1 cellular context compared by ENCODE assay signal in genomic region chr7:25795824-25796235, GRCh38.
TF ChIP-seq lines count a peak whose summit lies in the region.

No MANE protein-coding gene starts in this region.

TF ChIP-seq in WTC11, 78 proteins besides CTCF, POLR2A, EP300 and RAD21 (continued from another document):
- TF ChIP-seq MAX (CRISPR knock-in tag; IDR thresholded peaks at IDR 0.05) (no peak), TEAD1 (CRISPR knock-in tag; IDR thresholded peaks at IDR 0.05) (no peak), PREB (CRISPR knock-in tag; IDR thresholded peaks at IDR 0.05; ENCODE audit: borderline replicate concordance) (no peak), CREM (CRISPR knock-in tag; IDR thresholded peaks at IDR 0.05) (no peak), NFATC4 (CRISPR knock-in tag; IDR thresholded peaks at IDR 0.05) (no peak), STAT6 (CRISPR knock-in tag; conservative IDR thresholded peaks at IDR 0.05; ENCODE audit: low read depth) (no peak), TP53 (CRISPR knock-in tag; IDR thresholded peaks at IDR 0.05) (no peak), FOXK1 (CRISPR knock-in tag; IDR thresholded peaks at IDR 0.05) (no peak), ZNF121 (CRISPR knock-in tag; IDR thresholded peaks at IDR 0.05) (no peak), ERG (CRISPR knock-in tag; IDR thresholded peaks at IDR 0.05) (no peak), RORB (CRISPR knock-in tag; IDR thresholded peaks at IDR 0.05) (no peak), ZBTB43 (CRISPR knock-in tag; IDR thresholded peaks at IDR 0.05) (no peak), CREB1 (CRISPR knock-in tag; IDR thresholded peaks at IDR 0.05) (no peak), FOXP1 (CRISPR knock-in tag; IDR thresholded peaks at IDR 0.05; ENCODE audit: borderline replicate concordance) (no peak), E2F4 (CRISPR knock-in tag; IDR thresholded peaks at IDR 0.05; ENCODE audit: borderline replicate concordance, low read depth) (no peak)
- TF ChIP-seq, protein P1, sequence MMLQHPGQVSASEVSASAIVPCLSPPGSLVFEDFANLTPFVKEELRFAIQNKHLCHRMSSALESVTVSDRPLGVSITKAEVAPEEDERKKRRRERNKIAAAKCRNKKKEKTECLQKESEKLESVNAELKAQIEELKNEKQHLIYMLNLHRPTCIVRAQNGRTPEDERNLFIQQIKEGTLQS (CRISPR knock-in tag; conservative IDR thresholded peaks at IDR 0.05): no peak
- TF ChIP-seq, protein P2, sequence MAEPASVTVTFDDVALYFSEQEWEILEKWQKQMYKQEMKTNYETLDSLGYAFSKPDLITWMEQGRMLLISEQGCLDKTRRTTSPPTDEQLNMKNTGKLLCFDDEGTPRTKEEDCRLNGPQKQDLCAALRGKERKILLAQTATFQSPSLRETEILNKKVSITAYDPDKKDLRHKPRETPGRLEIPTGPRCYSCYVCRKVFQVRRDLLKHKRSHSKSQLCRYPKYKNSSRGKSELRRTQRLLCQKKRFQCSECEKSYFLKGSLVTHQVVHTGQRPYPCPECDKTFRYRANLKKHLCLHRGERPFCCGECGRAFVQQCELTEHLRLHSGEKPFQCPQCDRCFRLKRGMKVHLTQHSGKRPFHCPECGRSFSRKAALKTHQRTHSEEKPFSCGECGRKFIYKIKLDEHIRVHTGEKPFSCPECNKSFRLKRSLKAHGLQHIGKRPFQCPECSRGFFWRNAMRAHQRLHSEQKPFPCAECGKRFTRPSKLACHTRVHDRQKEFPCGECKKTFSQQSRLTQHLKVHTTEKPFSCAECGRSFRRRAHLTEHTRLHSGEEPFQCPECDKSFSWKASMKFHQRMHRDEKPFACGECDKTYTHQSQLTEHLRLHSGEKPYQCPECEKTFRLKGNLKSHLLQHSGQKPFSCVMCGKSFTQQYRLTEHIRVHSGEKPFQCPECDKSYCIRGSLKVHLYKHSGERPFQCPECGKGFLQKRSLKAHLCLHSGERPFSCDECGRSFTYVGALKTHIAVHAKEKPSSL (CRISPR knock-in tag; conservative IDR thresholded peaks at IDR 0.05): no peak
TF ChIP-seq in WTC11: peak in this region for 0.
